Comparison of ENCODE assay signal across 10 cellular contexts in genomic region chr9:127741831-127742434, GRCh38. TPM values are rescaled to one million over a fixed set of nuclear protein-coding genes. Genes with fewer than 3 reads are reported as not detected.
DNase-seq lines count a peak whose midpoint lies in the region; ATAC-seq and TF ChIP-seq lines count a peak whose summit lies in the region.
"Had no signal": no experiment of that assay in that cellular context is flagged by ENCODE, and none has a peak within 500 bp of the region (broad histone marks: within the 10 kb centered on the region; RNA-seq: fewer than 3 reads in every experiment).

No MANE protein-coding gene starts in this region.

- H3K36me3 Mint-ChIP-seq in brain = peaks cover 11% of the 10 kb centered on the region
- peaks cover 58% of the 10 kb centered on the region for H3K36me3 Mint-ChIP-seq in CD4-positive, alpha-beta T cell (ENCODE audit: low read depth)

- TF ChIP-seq CTCF in brain (conservative IDR thresholded peaks at IDR 0.05) = no peak
- no peak for TF ChIP-seq CTCF in CD4-positive, alpha-beta T cell (IDR thresholded peaks at IDR 0.05)

- H3K27ac Mint-ChIP-seq in brain = peak overlapping the region in 2 of 5 experiments; percentile 69 to 84
- no peak overlapping the region for H3K27ac Mint-ChIP-seq in CD4-positive, alpha-beta T cell

- H3K27ac ChIP-seq in GM23248 = peak overlapping the region; percentile 33; the same call in 1 of the 2 replicates
- no peak overlapping the region for H3K27ac ChIP-seq in CD4-positive, alpha-beta T cell (ENCODE audit: low read depth, low read length)

- H3K4me3 Mint-ChIP-seq in brain = peak overlapping the region; percentile 18 to 89 (median 82)
- no peak overlapping the region for H3K4me3 Mint-ChIP-seq in CD4-positive, alpha-beta T cell

- CTCF ChIA-PET in CD4-positive, alpha-beta T cell (lab: Charles Lee) = no interaction called here

- H4K20me1 ChIP-seq in GM23248 (ENCODE audit: insufficient read depth) = no peaks in the 10 kb centered on the region

- intact Hi-C loops in CD4-positive, alpha-beta T cell (cut with DNase I, micrococcal nuclease) = no loop called here

- POLR2A ChIA-PET in CD4-positive, alpha-beta T cell (lab: Charles Lee) = interaction anchor here (1.3 kb wide), 1 partner anchor 29 kb away, joined by 3 read pairs; no protein-coding TSS in a partner anchor

- peaks cover 31% of the 10 kb centered on the region for H3K4me1 Mint-ChIP-seq in brain
- H3K4me1 Mint-ChIP-seq in CD4-positive, alpha-beta T cell (ENCODE audit: low read depth) = peaks cover 2% of the 10 kb centered on the region

- ATAC-seq in GM19035 (IDR thresholded peaks at IDR 0.05; ENCODE audit: unreplicated experiment) (no peak), GM21367 (IDR thresholded peaks at IDR 0.05; ENCODE audit: unreplicated experiment) (no peak)
- no peak for ATAC-seq in CD4-positive, alpha-beta T cell (ENCODE audit: poor library complexity)

- H3K79me2 ChIP-seq in GM23248 (ENCODE audit: insufficient read depth) = no peaks in the 10 kb centered on the region

- peaks cover 7% of the 10 kb centered on the region for H3K4me1 ChIP-seq in GM23248 (ENCODE audit: insufficient read depth)

- H3K9me2 ChIP-seq in GM23248 (ENCODE audit: insufficient read depth) = no peaks in the 10 kb centered on the region

- H3K9me3 Mint-ChIP-seq in brain = peaks cover 0 to 3% (median 0%) of the 10 kb centered on the region in 5 experiments
- no peaks in the 10 kb centered on the region for H3K9me3 Mint-ChIP-seq in CD4-positive, alpha-beta T cell

- WGBS in GM23248 (ENCODE audit: low coverage in 1 of 2, low lambda C conversion rate in 2 of 2, missing lambda C conversion rate in 2 of 2), 2 experiments = 36 to 56% methylated on average over 33 to 38 of the region's 38 CpGs

- H3K36me3 ChIP-seq in GM23248 (ENCODE audit: low read depth) = no peaks in the 10 kb centered on the region

- H3K27me3 Mint-ChIP-seq in brain = no peaks in the 10 kb centered on the region
- H3K27me3 Mint-ChIP-seq in CD4-positive, alpha-beta T cell = no peaks in the 10 kb centered on the region

- DNase-seq in GM23248 (peak; percentile 54), retina (peak; percentile 92)
- no peak for DNase-seq in CD4-positive, alpha-beta T cell
- no peak for DNase-seq in effector CD8-positive, alpha-beta T cell (lab: John Stamatoyannopoulos, UW)
- DNase-seq: activated CD8-positive, alpha-beta memory T cell treated with anti-CD3 and anti-CD28 coated beads for 24 hours had no signal

- H3K4me2 ChIP-seq in GM23248 (ENCODE audit: unreplicated experiment) = peak overlapping the region; percentile 30

- no peaks in the 10 kb centered on the region for H3K9me3 ChIP-seq in GM23248 (ENCODE audit: low read depth)
- no peaks in the 10 kb centered on the region for H3K9me3 ChIP-seq in iPS-18c (ENCODE audit: control insufficient read depth, insufficient read depth, low read length)
- H3K9me3 ChIP-seq in CD4-positive, alpha-beta T cell (ENCODE audit: control insufficient read depth, low read length) = no peaks in the 10 kb centered on the region

- peaks cover 15% of the 10 kb centered on the region; the same call in 1 of the 2 replicates for H3F3A ChIP-seq in GM23248 (ENCODE audit: insufficient read depth)

- H3K9ac ChIP-seq in GM23248 = peak overlapping the region; percentile 49

- no peaks in the 10 kb centered on the region; the same call in 1 of the 2 replicates for H3K27me3 ChIP-seq in GM23248 (replicated peaks; ENCODE audit: insufficient read depth)
- no peaks in the 10 kb centered on the region for H3K27me3 ChIP-seq in CD4-positive, alpha-beta T cell (ENCODE audit: control insufficient read depth, insufficient read depth, low read length)

- peak overlapping the region; percentile 52 for H2AFZ ChIP-seq in GM23248

- in situ Hi-C loops in GM23248 (cut with MboI) = no loop called here

- peak overlapping the region; percentile 51 for H3K4me3 ChIP-seq in GM23248
- H3K4me3 ChIP-seq in iPS-18c (ENCODE audit: insufficient read depth, low read depth, low read length) = peak overlapping the region; percentile 50

RNA-seq across cellular contexts. Expression of gene TOR2A, which starts 6.8 kb away (rescaled TPM):
- 2.9 and 9.0 TPM in 2 replicates for total RNA-seq in GM23248 (2014; rRNA removed; shearing (Covaris generic))
- polyA plus RNA-seq in GM23248 (2016; fragmentation: Nextera tagmentation; extraction: Ambion mirVana) (9.2 and 10.3 TPM in 2 replicates), brain (ENCODE audit: insufficient read depth, low read depth, low replicate concordance) (22.1 TPM)
- total RNA-seq in CD4-positive, alpha-beta T cell = 1 to 10 TPM; 7.6 to 8.2 TPM

RNA-seq across cellular contexts. Expression of gene TTC16, which starts 26.1 kb away (rescaled TPM):
- total RNA-seq in GM23248 (2014; rRNA removed; shearing (Covaris generic)) = not detected in 2 replicates
- polyA plus RNA-seq in GM23248 (2016; fragmentation: Nextera tagmentation; extraction: Ambion mirVana) (0.05 and 0.06 TPM in 2 replicates), brain (ENCODE audit: insufficient read depth, low read depth, low replicate concordance) (not detected)
- total RNA-seq in CD4-positive, alpha-beta T cell = 1 to 10 TPM; 1.6 to 2.1 TPM

RNA-seq across cellular contexts. Expression of gene PTRH1, which starts 26.5 kb away (rescaled TPM):
- total RNA-seq in GM23248 (2014; rRNA removed; shearing (Covaris generic)) = 23.1 and 33.1 TPM in 2 replicates
- polyA plus RNA-seq in GM23248 (2016; fragmentation: Nextera tagmentation; extraction: Ambion mirVana) = 34.3 and 40.3 TPM in 2 replicates
- 16.8 TPM for polyA plus RNA-seq in brain (ENCODE audit: insufficient read depth, low read depth, low replicate concordance)
- total RNA-seq in CD4-positive, alpha-beta T cell = 1 to 10 TPM; 4.5 to 5.9 TPM

RNA-seq across cellular contexts. Expression of gene CFAP157, which starts 35.1 kb away (rescaled TPM):
- total RNA-seq in GM23248 (2014; rRNA removed; shearing (Covaris generic)) = not detected in 2 replicates
- 0.43 and 0.55 TPM in 2 replicates for polyA plus RNA-seq in GM23248 (2016; fragmentation: Nextera tagmentation; extraction: Ambion mirVana)
- polyA plus RNA-seq in brain (ENCODE audit: insufficient read depth, low read depth, low replicate concordance) = not detected
- total RNA-seq in CD4-positive, alpha-beta T cell = under 1 TPM in 1 of 2 experiments, not detected in 1; 0.11 TPM
- total RNA-seq: mammary epithelial cell had no signal
- polyA plus RNA-seq: mammary epithelial cell had no signal

RNA-seq across cellular contexts. Expression of gene SH2D3C, which starts 36.5 kb away (rescaled TPM):
- total RNA-seq in GM23248 (2014; rRNA removed; shearing (Covaris generic)) = not detected in 2 replicates
- polyA plus RNA-seq in GM23248 (2016; fragmentation: Nextera tagmentation; extraction: Ambion mirVana) (not detected in 2 replicates), brain (ENCODE audit: insufficient read depth, low read depth, low replicate concordance) (32.2 TPM)
- total RNA-seq in CD4-positive, alpha-beta T cell = 10 to 100 TPM; 10.9 to 11.8 TPM

Comparison
In these comparisons a context has a peak if more than half of its experiments do, and no peak if none do; other contexts are left out.
1. DNase-seq: peak in GM23248 (single experiment) and retina (single experiment); none in CD4-positive, alpha-beta T cell (0 of 10) and effector CD8-positive, alpha-beta T cell (single experiment).